1 cellular context compared by ENCODE assay signal in genomic region chr5:171409164-171410136, GRCh38.
TF ChIP-seq lines count a peak whose summit lies in the region.

No MANE protein-coding gene starts in this region.

TF ChIP-seq in K562, 482 proteins besides CTCF, POLR2A, EP300 and RAD21 (continued from another document):
- TF ChIP-seq SMAD4 (CRISPR knock-in tag; conservative IDR thresholded peaks at IDR 0.05) = peak; percentile 82
- TF ChIP-seq, protein P1, sequence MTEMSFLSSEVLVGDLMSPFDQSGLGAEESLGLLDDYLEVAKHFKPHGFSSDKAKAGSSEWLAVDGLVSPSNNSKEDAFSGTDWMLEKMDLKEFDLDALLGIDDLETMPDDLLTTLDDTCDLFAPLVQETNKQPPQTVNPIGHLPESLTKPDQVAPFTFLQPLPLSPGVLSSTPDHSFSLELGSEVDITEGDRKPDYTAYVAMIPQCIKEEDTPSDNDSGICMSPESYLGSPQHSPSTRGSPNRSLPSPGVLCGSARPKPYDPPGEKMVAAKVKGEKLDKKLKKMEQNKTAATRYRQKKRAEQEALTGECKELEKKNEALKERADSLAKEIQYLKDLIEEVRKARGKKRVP (CRISPR knock-in tag; IDR thresholded peaks at IDR 0.05) = peak; percentile 88
- TF ChIP-seq KAT8 (IDR thresholded peaks at IDR 0.05; ENCODE audit: low read depth) = no peak
- TF ChIP-seq ZNF398 (CRISPR knock-in tag; IDR thresholded peaks at IDR 0.05) = 0 out of 2 replicates have a peak, but pooled peaks have one; percentile 3
- no peak for TF ChIP-seq ZNF764 (CRISPR knock-in tag; IDR thresholded peaks at IDR 0.05; ENCODE audit: low read depth)
- TF ChIP-seq ARID1B (IDR thresholded peaks at IDR 0.05) = peak; percentile 44; the same call in 1 of the 2 replicates
- TF ChIP-seq KLF6 (CRISPR knock-in tag; IDR thresholded peaks at IDR 0.05; ENCODE audit: borderline replicate concordance) = 0 out of 2 replicates have a peak, but pooled peaks have one; percentile 38
- no peak for TF ChIP-seq SREBF1 (IDR thresholded peaks at IDR 0.05; ENCODE audit: borderline replicate concordance, low read depth, low read length)
- TF ChIP-seq RBM14 (IDR thresholded peaks at IDR 0.05; ENCODE audit: borderline replicate concordance, insufficient read depth, low read depth, low read length) = no peak
- TF ChIP-seq L3MBTL2 (IDR thresholded peaks at IDR 0.05) = peak; percentile 28; the same call in 1 of the 2 replicates
- 0 out of 4 replicates have a peak, but pooled peaks of 1 of the 2 experiments have one; percentile 35 for TF ChIP-seq RCOR1 (IDR thresholded peaks at IDR 0.05; ENCODE audit: borderline replicate concordance in 1 of 2, low read depth in 2 of 2, low read length in 2 of 2)
- TF ChIP-seq KAT7 (CRISPR knock-in tag; IDR thresholded peaks at IDR 0.05; ENCODE audit: borderline replicate concordance) = no peak
- TF ChIP-seq FOSL1 (tag; conservative IDR thresholded peaks at IDR 0.05) = no peak
- peak; percentile 15; the same call in 1 of the 2 replicates for TF ChIP-seq DPF2 (IDR thresholded peaks at IDR 0.05)
- no peak for TF ChIP-seq XRCC3 (IDR thresholded peaks at IDR 0.05)
- TF ChIP-seq, protein P2, sequence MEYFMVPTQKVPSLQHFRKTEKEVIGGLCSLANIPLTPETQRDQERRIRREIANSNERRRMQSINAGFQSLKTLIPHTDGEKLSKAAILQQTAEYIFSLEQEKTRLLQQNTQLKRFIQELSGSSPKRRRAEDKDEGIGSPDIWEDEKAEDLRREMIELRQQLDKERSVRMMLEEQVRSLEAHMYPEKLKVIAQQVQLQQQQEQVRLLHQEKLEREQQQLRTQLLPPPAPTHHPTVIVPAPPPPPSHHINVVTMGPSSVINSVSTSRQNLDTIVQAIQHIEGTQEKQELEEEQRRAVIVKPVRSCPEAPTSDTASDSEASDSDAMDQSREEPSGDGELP (CRISPR knock-in tag; IDR thresholded peaks at IDR 0.05; ENCODE audit: borderline replicate concordance) = 0 out of 2 replicates have a peak, but pooled peaks have one; percentile 23
- TF ChIP-seq SMARCE1 (IDR thresholded peaks at IDR 0.05) = peak; percentile 48; the same call in 1 of the 2 replicates
- peak; percentile 52; the same call in 1 of the 2 replicates for TF ChIP-seq SMARCA4 (IDR thresholded peaks at IDR 0.05)
- peak; percentile 73; the same call in 1 of the 2 replicates for TF ChIP-seq DMBX1 (CRISPR knock-in tag; IDR thresholded peaks at IDR 0.05; ENCODE audit: borderline replicate concordance)
- no peak for TF ChIP-seq YBX1 (IDR thresholded peaks at IDR 0.05)
- peak; percentile 95 for TF ChIP-seq ZNF589 (CRISPR knock-in tag; IDR thresholded peaks at IDR 0.05; ENCODE audit: low read depth)
- TF ChIP-seq MED1 (CRISPR knock-in tag; IDR thresholded peaks at IDR 0.05; ENCODE audit: borderline replicate concordance) = no peak
- no peak for TF ChIP-seq CHCHD3 (CRISPR knock-in tag; IDR thresholded peaks at IDR 0.05)
